In genomic region chr5:76446776-76447175, GRCh38 we compare ENCODE assay signal across 25 cellular contexts.
"Had no signal": no experiment of that assay in that cellular context is flagged by ENCODE, and none has a peak within 500 bp of the region (broad histone marks: within the 10 kb centered on the region; RNA-seq: fewer than 3 reads in every experiment).

No MANE protein-coding gene starts in this region.

- H3K27me3 ChIP-seq: brain microvascular endothelial cell had no signal

- DNase-seq: activated CD4-positive, alpha-beta memory T cell treated with anti-CD3 and anti-CD28 coated beads for 36 hours; activated CD4-positive, alpha-beta T cell treated with anti-CD3 and anti-CD28 coated beads for 36 hours; activated CD4-positive, alpha-beta T cell treated with anti-CD3 and anti-CD28 coated beads, Interleukin-2, amount 50 U/mL, for 1 hour; activated CD8-positive, alpha-beta memory T cell treated with anti-CD3 and anti-CD28 coated beads, Interleukin-2, amount 50 U/mL, for 4 hours; activated naive CD4-positive, alpha-beta T cell treated with anti-CD3 and anti-CD28 coated beads, Interleukin-2, amount 10 ng/mL, durations not matched to agents 7 days and 5 days; activated naive CD8-positive, alpha-beta T cell treated with anti-CD3 and anti-CD28 coated beads, Interleukin-2, amount 50 U/mL, for 24 hours; activated T-cell treated with anti-CD3 and anti-CD28 coated beads for 4 hours; activated T-cell treated with anti-CD3 and anti-CD28 coated beads, Interleukin-2, amount 50 U/mL, for 4 hours; aorta; brain microvascular endothelial cell; central memory CD4-positive, alpha-beta T cell; NCI-H1092 treated with DMSO at 0.1 percent for 48 hours; NCI-H1417; NCI-H146; NCI-H187; NCI-H345; NCI-H524 treated with DMSO at 0.1 percent for 48 hours; SHP77; SJCRH30; T1000 had no signal

- H3K27me3 Mint-ChIP-seq: activated CD4-positive, alpha-beta memory T cell treated with anti-CD3 and anti-CD28 coated beads for 36 hours; activated CD4-positive, alpha-beta T cell treated with anti-CD3 and anti-CD28 coated beads for 36 hours; activated naive CD4-positive, alpha-beta T cell treated with anti-CD3 and anti-CD28 coated beads, Interleukin-2, amount 10 ng/mL, durations not matched to agents 7 days and 5 days; activated naive CD8-positive, alpha-beta T cell; activated naive CD8-positive, alpha-beta T cell treated with anti-CD3 and anti-CD28 coated beads, Interleukin-2, amount 50 U/mL, for 24 hours had no signal

- H3K9me3 ChIP-seq: SJCRH30 had no signal

- H3K36me3 ChIP-seq: brain microvascular endothelial cell, SJCRH30 had no signal

- H3K4me3 Mint-ChIP-seq: activated CD4-positive, alpha-beta memory T cell treated with anti-CD3 and anti-CD28 coated beads for 36 hours; activated CD4-positive, alpha-beta T cell treated with anti-CD3 and anti-CD28 coated beads for 36 hours; activated naive CD4-positive, alpha-beta T cell treated with anti-CD3 and anti-CD28 coated beads, Interleukin-2, amount 10 ng/mL, durations not matched to agents 7 days and 5 days; activated naive CD8-positive, alpha-beta T cell; activated naive CD8-positive, alpha-beta T cell treated with anti-CD3 and anti-CD28 coated beads, Interleukin-2, amount 50 U/mL, for 24 hours; activated T-cell treated with anti-CD3 and anti-CD28 coated beads, Interleukin-2, amount 50 U/mL, for 4 hours; activated T-helper 1 cell treated with anti-CD3 and anti-CD28 coated beads, Interleukin-12 subunit alpha, Interleukin-12 subunit beta, Interleukin-2, Interleukin-4 antibody, amounts not matched to agents 30 ng/mL and 10 ng/mL and 1 ng/mL, durations not matched to agents 14 hours and 24 hours and 36 hours had no signal

- H3K27ac ChIP-seq: brain microvascular endothelial cell, SJCRH30, SK-N-MC had no signal

- H3K4me1 ChIP-seq: SJCRH30 had no signal

- H3K27ac Mint-ChIP-seq: activated CD4-positive, alpha-beta memory T cell treated with anti-CD3 and anti-CD28 coated beads for 36 hours; activated CD4-positive, alpha-beta T cell treated with anti-CD3 and anti-CD28 coated beads for 36 hours; activated naive CD4-positive, alpha-beta T cell treated with anti-CD3 and anti-CD28 coated beads, Interleukin-2, amount 10 ng/mL, durations not matched to agents 7 days and 5 days; activated naive CD8-positive, alpha-beta T cell; activated naive CD8-positive, alpha-beta T cell treated with anti-CD3 and anti-CD28 coated beads, Interleukin-2, amount 50 U/mL, for 24 hours; activated T-helper 1 cell treated with anti-CD3 and anti-CD28 coated beads, Interleukin-12 subunit alpha, Interleukin-12 subunit beta, Interleukin-2, Interleukin-4 antibody, amounts not matched to agents 30 ng/mL and 10 ng/mL and 1 ng/mL, durations not matched to agents 14 hours and 24 hours and 36 hours had no signal

- H3K4me3 ChIP-seq: SJCRH30, SK-N-MC had no signal

- ATAC-seq: activated CD4-positive, alpha-beta T cell treated with anti-CD3 and anti-CD28 coated beads for 36 hours; activated CD4-positive, CD25-positive, alpha-beta regulatory T cell treated with anti-CD3 and anti-CD28 coated beads, Interleukin-2, amount 50 U/mL, for 24 hours; activated naive CD8-positive, alpha-beta T cell treated with anti-CD3 and anti-CD28 coated beads, Interleukin-2, amount 50 U/mL, for 24 hours; activated T-cell treated with anti-CD3 and anti-CD28 coated beads, Interleukin-2, amount 50 U/mL, for 4 hours; Panc1 had no signal

- H3K9me3 Mint-ChIP-seq: activated CD4-positive, alpha-beta memory T cell treated with anti-CD3 and anti-CD28 coated beads for 36 hours; activated naive CD4-positive, alpha-beta T cell treated with anti-CD3 and anti-CD28 coated beads, Interleukin-2, amount 10 ng/mL, durations not matched to agents 7 days and 5 days; activated naive CD8-positive, alpha-beta T cell treated with anti-CD3 and anti-CD28 coated beads, Interleukin-2, amount 50 U/mL, for 24 hours; activated T-cell treated with anti-CD3 and anti-CD28 coated beads, Interleukin-2, amount 50 U/mL, for 4 hours; activated T-helper 1 cell treated with anti-CD3 and anti-CD28 coated beads, Interleukin-12 subunit alpha, Interleukin-12 subunit beta, Interleukin-2, Interleukin-4 antibody, amounts not matched to agents 30 ng/mL and 10 ng/mL and 1 ng/mL, durations not matched to agents 14 hours and 24 hours and 36 hours had no signal
